ENCODE assay signal across 13 cellular contexts in genomic region chr6:142863981-142864380, GRCh38.
DNase-seq lines count a peak whose midpoint lies in the region; ATAC-seq and TF ChIP-seq lines count a peak whose summit lies in the region.
"Had no signal": no experiment of that assay in that cellular context is flagged by ENCODE, and none has a peak within 500 bp of the region (broad histone marks: within the 10 kb centered on the region; RNA-seq: fewer than 3 reads in every experiment).

No MANE protein-coding gene starts in this region.

- no peaks in the 10 kb centered on the region for H3K27me3 Mint-ChIP-seq in activated naive CD4-positive, alpha-beta T cell treated with anti-CD3 and anti-CD28 coated beads, Interleukin-2, amount 50 U/mL, for 24 hours
- H3K27me3 Mint-ChIP-seq in WTC11 (ENCODE audit: low read depth) (no peaks in the 10 kb centered on the region), memory B cell (no peaks in the 10 kb centered on the region)
- no peaks in the 10 kb centered on the region for H3K27me3 Mint-ChIP-seq in stimulated activated naive CD8-positive, alpha-beta T cell treated with anti-CD3 and anti-CD28 coated beads, Interleukin-15, amount 100 ng/mL, for 72 hours

- H3K27ac Mint-ChIP-seq in activated naive CD4-positive, alpha-beta T cell treated with anti-CD3 and anti-CD28 coated beads, Interleukin-2, amount 50 U/mL, for 24 hours: peak overlapping the region; percentile 92
- peak overlapping the region; percentile 86 for H3K27ac Mint-ChIP-seq in WTC11
- H3K27ac Mint-ChIP-seq in memory B cell: peak overlapping the region; percentile 5
- H3K27ac Mint-ChIP-seq in stimulated activated naive CD8-positive, alpha-beta T cell treated with anti-CD3 and anti-CD28 coated beads, Interleukin-15, amount 100 ng/mL, for 72 hours: peak overlapping the region; percentile 37 to 45

- DNase-seq in activated naive CD4-positive, alpha-beta T cell (lab: John Stamatoyannopoulos, UW): no peak
- DNase-seq in WTC11 (ENCODE audit: low spot score) (no peak), memory B cell (ENCODE audit: low spot score in 2 of 2) (no peak), NCI-H446 (lab: John Stamatoyannopoulos, UW) (no peak), NCI-H1417 (lab: John Stamatoyannopoulos, UW) (no peak), glomerular visceral epithelial cell (ENCODE audit: extremely low spot score) (no peak)
- DNase-seq in stimulated activated naive CD8-positive, alpha-beta T cell treated with anti-CD3 and anti-CD28 coated beads, Interleukin-15, amount 100 ng/mL, for 72 hours: no peak
- DNase-seq: Caco-2, KG1, NCI-H1092, NCI-H1694 treated with DMSO at 0.1 percent for 48 hours, NCI-H345 had no signal

- H3K36me3 Mint-ChIP-seq in activated naive CD4-positive, alpha-beta T cell treated with anti-CD3 and anti-CD28 coated beads, Interleukin-2, amount 50 U/mL, for 24 hours: peaks cover 12% of the 10 kb centered on the region
- H3K36me3 Mint-ChIP-seq in WTC11: peaks cover 13% of the 10 kb centered on the region
- peaks cover 3% of the 10 kb centered on the region for H3K36me3 Mint-ChIP-seq in memory B cell

- peaks cover 89% of the 10 kb centered on the region for H3K4me1 Mint-ChIP-seq in activated naive CD4-positive, alpha-beta T cell treated with anti-CD3 and anti-CD28 coated beads, Interleukin-2, amount 50 U/mL, for 24 hours
- H3K4me1 Mint-ChIP-seq in WTC11: peaks cover 39% of the 10 kb centered on the region
- peaks cover 37% of the 10 kb centered on the region for H3K4me1 Mint-ChIP-seq in memory B cell
- H3K4me1 Mint-ChIP-seq in stimulated activated naive CD8-positive, alpha-beta T cell treated with anti-CD3 and anti-CD28 coated beads, Interleukin-15, amount 100 ng/mL, for 72 hours: peaks cover 80% of the 10 kb centered on the region

- ATAC-seq in WTC11 (peak; percentile 97), memory B cell (ENCODE audit: low read depth) (no peak)
- no peak for ATAC-seq in stimulated activated naive CD8-positive, alpha-beta T cell treated with anti-CD3 and anti-CD28 coated beads, Interleukin-15, amount 100 ng/mL, for 72 hours

- CTCF ChIA-PET in WTC11 (lab: Charles Lee): interaction anchor here (0.6 to 1.5 kb wide), 3 partner anchors 22 to 63 kb away, joined by 3 to 4 read pairs (median 3); no protein-coding TSS in a partner anchor

- TF ChIP-seq CTCF in WTC11 (IDR thresholded peaks at IDR 0.05): no peak

- POLR2A ChIA-PET in WTC11 (lab: Charles Lee): no interaction called here

- peak overlapping the region; percentile 2 for H3K4me3 Mint-ChIP-seq in activated naive CD4-positive, alpha-beta T cell treated with anti-CD3 and anti-CD28 coated beads, Interleukin-2, amount 50 U/mL, for 24 hours
- H3K4me3 Mint-ChIP-seq in WTC11: no peak overlapping the region
- H3K4me3 Mint-ChIP-seq in memory B cell: no peak overlapping the region
- peak overlapping the region in 1 of 2 donors; percentile 14 for H3K4me3 Mint-ChIP-seq in stimulated activated naive CD8-positive, alpha-beta T cell treated with anti-CD3 and anti-CD28 coated beads, Interleukin-15, amount 100 ng/mL, for 72 hours

- H3K9me3 Mint-ChIP-seq in activated naive CD4-positive, alpha-beta T cell treated with anti-CD3 and anti-CD28 coated beads, Interleukin-2, amount 50 U/mL, for 24 hours: no peaks in the 10 kb centered on the region
- H3K9me3 Mint-ChIP-seq in WTC11: peaks cover 10% of the 10 kb centered on the region
- no peaks in the 10 kb centered on the region for H3K9me3 Mint-ChIP-seq in memory B cell
- peaks cover 0 to 3% of the 10 kb centered on the region in 2 donors for H3K9me3 Mint-ChIP-seq in stimulated activated naive CD8-positive, alpha-beta T cell treated with anti-CD3 and anti-CD28 coated beads, Interleukin-15, amount 100 ng/mL, for 72 hours

TF ChIP-seq in WTC11, 78 proteins besides CTCF, POLR2A, EP300 and RAD21:
- TF ChIP-seq TP53 (CRISPR knock-in tag; IDR thresholded peaks at IDR 0.05): no peak
- TF ChIP-seq ZNF138 (CRISPR knock-in tag; conservative IDR thresholded peaks at IDR 0.05): no peak
- TF ChIP-seq ZNF396 (CRISPR knock-in tag; IDR thresholded peaks at IDR 0.05; ENCODE audit: borderline replicate concordance): no peak
- no peak for TF ChIP-seq ZNF263 (CRISPR knock-in tag; IDR thresholded peaks at IDR 0.05; ENCODE audit: low read depth)

Comparison
In these comparisons a context has a peak if more than half of its experiments do, and no peak if none do; other contexts are left out.
1. H3K27ac Mint-ChIP-seq: peak in every context shown above with its lines; median percentile 92 in activated naive CD4-positive, alpha-beta T cell treated with anti-CD3 and anti-CD28 coated beads, Interleukin-2, amount 50 U/mL, for 24 hours; 86 in WTC11; 41 in stimulated activated naive CD8-positive, alpha-beta T cell treated with anti-CD3 and anti-CD28 coated beads, Interleukin-15, amount 100 ng/mL, for 72 hours; 5 in memory B cell.